In the genomic region with DNA sequence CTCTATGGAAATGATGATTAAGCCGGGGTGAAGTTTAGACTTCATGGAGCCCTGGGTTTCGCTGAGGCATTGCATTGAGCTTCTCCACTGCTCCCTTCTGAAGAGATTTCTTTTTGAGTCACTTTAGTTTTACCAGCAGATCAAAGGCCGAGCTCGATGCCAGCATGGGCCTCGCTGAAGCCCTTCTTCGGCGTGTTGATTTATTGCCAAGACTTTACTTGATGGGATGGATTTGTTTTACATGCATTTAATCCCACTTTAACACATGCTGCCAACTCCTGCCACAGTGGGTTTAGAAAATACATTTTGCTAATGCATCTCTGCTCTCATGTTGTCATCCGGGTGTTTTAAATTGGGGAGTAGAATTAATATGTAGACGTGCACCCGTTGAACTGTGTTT, we compare ENCODE assay signal across 20 cellular contexts.
"Had no signal": no experiment of that assay in that cellular context is flagged by ENCODE, and none has a peak within 500 bp of the region (broad histone marks: within the 10 kb centered on the region; RNA-seq: fewer than 3 reads in every experiment).

No MANE protein-coding gene starts in this region.

- H3K9ac ChIP-seq: neural progenitor cell had no signal

- H3K27me3 ChIP-seq: esophagus squamous epithelium, gastroesophageal sphincter, neural progenitor cell, testis had no signal

- ATAC-seq: activated CD8-positive, alpha-beta T cell treated with anti-CD3 and anti-CD28 coated beads, Interleukin-2, amount 10 ng/mL, durations not matched to agents 7 days and 5 days; activated naive CD4-positive, alpha-beta T cell treated with anti-CD3 and anti-CD28 coated beads, Interleukin-2, amount 50 U/mL, for 72 hours; gastroesophageal sphincter; mucosa of descending colon; stimulated activated naive B cell treated with anti-CD40 and anti-IgM and Interleukin-4, amounts not matched to agents 10 μg/mL and 1 μg/mL and 100 μg/mL, for 72 hours had no signal

- H2AFZ ChIP-seq: neural progenitor cell had no signal

- DNase-seq: activated CD4-positive, alpha-beta T cell treated with anti-CD3 and anti-CD28 coated beads for 1 hour; activated CD4-positive, alpha-beta T cell treated with anti-CD3 and anti-CD28 coated beads, Interleukin-2, amount 50 U/mL, for 1 hour; activated CD8-positive, alpha-beta T cell treated with anti-CD3 and anti-CD28 coated beads, Interleukin-2, amount 10 ng/mL, durations not matched to agents 7 days and 5 days; activated gamma-delta T cell treated with Interleukin-2 at 50 U/mL for 16 hours; cerebellar nuclear complex; esophagus squamous epithelium; mesendoderm; mucosa of descending colon; retina; stimulated activated CD4-positive, alpha-beta T cell treated with anti-CD3 and anti-CD28 coated beads, Interleukin-2, amount 100 ng/mL, for 48 hours; stimulated activated CD8-positive, alpha-beta memory T cell treated with anti-CD3 and anti-CD28 coated beads, Interleukin-4, amount 100 ng/mL, for 48 hours; stimulated activated naive B cell treated with anti-CD40 and anti-IgM and Interleukin-4, amounts not matched to agents 10 μg/mL and 1 μg/mL and 100 μg/mL, for 72 hours; T1000; testis; trophoblast cell had no signal

- H3K4me3 ChIP-seq: coronary artery, esophagus squamous epithelium, gastroesophageal sphincter, mucosa of descending colon, neural progenitor cell, testis had no signal

- H3K4me1 ChIP-seq: testis had no signal

- H3K9me3 ChIP-seq: esophagus squamous epithelium, gastroesophageal sphincter, mucosa of descending colon, testis had no signal

- H3K27ac ChIP-seq: coronary artery, esophagus squamous epithelium, neural progenitor cell, testis, VCaP had no signal

- H3K4me2 ChIP-seq: neural progenitor cell had no signal
